ENCODE assay signal across 11 cellular contexts in the genomic region with DNA sequence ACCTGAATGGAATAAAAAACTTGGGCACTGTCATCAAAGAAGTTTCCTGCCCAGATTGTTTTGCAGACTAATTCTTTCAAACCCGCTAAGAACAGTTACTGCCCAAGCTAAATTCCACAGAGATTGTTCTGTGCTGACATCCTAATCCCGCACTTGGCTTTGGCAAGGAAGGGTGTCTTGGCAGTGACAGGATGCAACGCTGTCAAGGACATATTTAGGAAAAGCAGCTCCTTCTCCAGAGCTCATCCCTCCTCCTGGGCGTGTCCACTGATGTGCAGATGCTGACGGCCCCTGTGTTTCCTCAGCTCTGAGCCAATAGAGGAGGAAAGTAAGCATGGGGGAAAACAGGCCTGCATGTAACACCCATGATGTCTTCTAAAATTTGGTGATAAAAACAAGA.
DNase-seq lines count a peak whose midpoint lies in the region; ATAC-seq and TF ChIP-seq lines count a peak whose summit lies in the region.
"Had no signal": no experiment of that assay in that cellular context is flagged by ENCODE, and none has a peak within 500 bp of the region (broad histone marks: within the 10 kb centered on the region; RNA-seq: fewer than 3 reads in every experiment).

No MANE protein-coding gene starts in this region.

- no peak overlapping the region for H3K4me3 ChIP-seq in fibroblast of pulmonary artery (replicated peaks; ENCODE audit: low read depth, low read length)
- H3K4me3 ChIP-seq: cardiac muscle cell had no signal

- DNase-seq in A172 (ENCODE audit: low spot score) (peak; percentile 37), M059J (ENCODE audit: low read depth) (peak; percentile 10), fibroblast of pulmonary artery (ENCODE audit: low read depth) (peak; percentile 40), SIG-M5 treated with dmso at 0.1 percent for 504 hours (lab: John Stamatoyannopoulos, UW; ENCODE audit: unreplicated experiment) (no peak), NCI-H2081 treated with DMSO at 0.1 percent for 48 hours (lab: John Stamatoyannopoulos, UW) (no peak), head of caudate nucleus (no peak)
- no peak for DNase-seq in stimulated activated naive B cell treated with anti-CD40 and anti-IgM and Interleukin-4, amounts not matched to agents 10 μg/mL and 1 μg/mL and 100 μg/mL, for 72 hours
- DNase-seq: ACHN; activated T-cell treated with anti-CD3 and anti-CD28 coated beads, Interleukin-2, amount 50 U/mL, for 48 hours had no signal

- H3K27ac Mint-ChIP-seq in nephron: peak overlapping the region in 2 of 3 experiments; percentile 54 to 75
- no peak overlapping the region for H3K27ac Mint-ChIP-seq in stimulated activated naive B cell treated with anti-CD40 and anti-IgM and Interleukin-4, amounts not matched to agents 10 μg/mL and 1 μg/mL and 100 μg/mL, for 72 hours

- no peaks in the 10 kb centered on the region for H3K9me3 Mint-ChIP-seq in nephron
- no peaks in the 10 kb centered on the region for H3K9me3 Mint-ChIP-seq in stimulated activated naive B cell treated with anti-CD40 and anti-IgM and Interleukin-4, amounts not matched to agents 10 μg/mL and 1 μg/mL and 100 μg/mL, for 72 hours

- intact Hi-C loops in head of caudate nucleus (cut with DNase I): no loop called here

- TF ChIP-seq CTCF in fibroblast of pulmonary artery (IDR thresholded peaks at IDR 0.05; ENCODE audit: low read length, missing control alignments): no peak
- TF ChIP-seq CTCF in nephron (IDR thresholded peaks at IDR 0.05; ENCODE audit: unreplicated experiment in 3 of 3): no peak

- peaks cover 47% of the 10 kb centered on the region for H3K4me1 Mint-ChIP-seq in nephron
- H3K4me1 Mint-ChIP-seq in stimulated activated naive B cell treated with anti-CD40 and anti-IgM and Interleukin-4, amounts not matched to agents 10 μg/mL and 1 μg/mL and 100 μg/mL, for 72 hours: peaks cover 2 to 6% of the 10 kb centered on the region in 2 donors

- H3K27me3 Mint-ChIP-seq in nephron (ENCODE audit: low read depth): peaks cover 8% of the 10 kb centered on the region
- H3K27me3 Mint-ChIP-seq in stimulated activated naive B cell treated with anti-CD40 and anti-IgM and Interleukin-4, amounts not matched to agents 10 μg/mL and 1 μg/mL and 100 μg/mL, for 72 hours: peaks cover 0 to 8% of the 10 kb centered on the region in 2 donors

- no peak for ATAC-seq in stimulated activated naive B cell treated with anti-CD40 and anti-IgM and Interleukin-4, amounts not matched to agents 10 μg/mL and 1 μg/mL and 100 μg/mL, for 72 hours (replicated peaks)

- no peaks in the 10 kb centered on the region for H3K36me3 Mint-ChIP-seq in nephron (ENCODE audit: low read depth)
- no peaks in the 10 kb centered on the region for H3K36me3 Mint-ChIP-seq in stimulated activated naive B cell treated with anti-CD40 and anti-IgM and Interleukin-4, amounts not matched to agents 10 μg/mL and 1 μg/mL and 100 μg/mL, for 72 hours

- no peak overlapping the region for H3K4me3 Mint-ChIP-seq in nephron
- H3K4me3 Mint-ChIP-seq in stimulated activated naive B cell treated with anti-CD40 and anti-IgM and Interleukin-4, amounts not matched to agents 10 μg/mL and 1 μg/mL and 100 μg/mL, for 72 hours: no peak overlapping the region

Comparison
In these comparisons a context has a peak if more than half of its experiments do, and no peak if none do; other contexts are left out.
1. DNase-seq: peak in A172 (single experiment), M059J (single experiment) and fibroblast of pulmonary artery (single experiment); none in stimulated activated naive B cell treated with anti-CD40 and anti-IgM and Interleukin-4, amounts not matched to agents 10 μg/mL and 1 μg/mL and 100 μg/mL, for 72 hours (single experiment), SIG-M5 treated with dmso at 0.1 percent for 504 hours (single experiment), NCI-H2081 treated with DMSO at 0.1 percent for 48 hours (single experiment) and head of caudate nucleus (0 of 42).